In the genomic region with DNA sequence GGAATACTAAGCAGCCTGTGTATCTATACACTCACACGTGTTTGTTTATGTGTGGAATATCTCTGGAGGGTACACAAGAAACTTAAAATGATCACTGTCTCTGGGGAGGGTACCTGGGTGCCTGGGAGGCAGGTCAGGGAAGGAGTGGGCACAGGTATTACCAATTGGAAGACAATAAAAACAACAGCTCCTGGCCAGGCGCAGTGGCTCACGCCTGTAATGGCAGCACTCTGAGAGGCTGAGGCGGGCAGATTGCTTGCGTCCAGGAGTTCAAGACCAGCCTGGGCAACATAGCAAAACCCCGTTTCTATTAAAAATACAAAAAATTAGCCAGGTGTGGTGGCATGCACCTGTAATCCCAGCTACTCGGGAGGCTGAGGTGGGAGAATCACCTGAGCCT, we compare ENCODE assay signal across 12 cellular contexts. TPM values are rescaled to one million over a fixed set of nuclear protein-coding genes. Genes with fewer than 3 reads are reported as not detected.
"Had no signal": no experiment of that assay in that cellular context is flagged by ENCODE, and none has a peak within 500 bp of the region (broad histone marks: within the 10 kb centered on the region; RNA-seq: fewer than 3 reads in every experiment).

No MANE protein-coding gene starts in this region.

RNA-seq across cellular contexts. Expression of gene STH, which starts 24.3 kb away (rescaled TPM):
- total RNA-seq: activated CD4-positive, alpha-beta memory T cell treated with anti-CD3 and anti-CD28 coated beads for 36 hours; activated T-cell treated with anti-CD3 and anti-CD28 coated beads, Interleukin-2, amount 50 U/mL, for 4 hours; adrenal gland; astrocyte; body of pancreas; breast epithelium; LHCN-M2; NCI-H460; RPMI7951; SJCRH30; T-helper 1 cell treated with Interleukin-12 subunit alpha and Interleukin-12 subunit beta and Interleukin-4 antibody, amounts not matched to agents 30 ng/mL and 1 ng/mL, for 36 hours; WTC11 had no signal
- polyA plus RNA-seq: adrenal gland had no signal
